Comparison of ENCODE assay signal across 1 cellular context in genomic region chr14:33646692-33647260, GRCh38.
A peak's percentile ranks its signal among the peaks of the same experiment; 100 is the strongest.
TF ChIP-seq lines count a peak whose summit lies in the region.

No MANE protein-coding gene starts in this region.

TF ChIP-seq in SK-N-SH, 30 proteins besides CTCF, POLR2A, EP300 and RAD21 (continued from another document):
- TF ChIP-seq PBX3 (IDR thresholded peaks at IDR 0.05) (peak; percentile 49), RFX5 (IDR thresholded peaks at IDR 0.05; ENCODE audit: low read length) (no peak)
TF ChIP-seq in SK-N-SH: peak in this region for 4.
